In genomic region chr9:3240651-3241268, GRCh38 we compare ENCODE assay signal across 8 cellular contexts.
A peak's percentile ranks its signal among the peaks of the same experiment; 100 is the strongest.
DNase-seq lines count a peak whose midpoint lies in the region; ATAC-seq and TF ChIP-seq lines count a peak whose summit lies in the region.

No MANE protein-coding gene starts in this region.

- no peaks in the 10 kb centered on the region for H3K9me3 ChIP-seq in parathyroid adenoma (ENCODE audit: control insufficient read depth, low read length)
- H3K9me3 ChIP-seq in upper lobe of right lung, result no peaks in the 10 kb centered on the region

- H3K9ac ChIP-seq in parathyroid adenoma, result no peak overlapping the region

- intact Hi-C loops in upper lobe of right lung (cut with DNase I), result no loop called here

- TF ChIP-seq RAD21 in Ishikawa (IDR thresholded peaks at IDR 0.05; ENCODE audit: low read depth), result peak; percentile 85

- peak; percentile 65 for DNase-seq in ELR (ENCODE audit: low read depth)
- DNase-seq in SHP77 (lab: John Stamatoyannopoulos, UW), result peak; percentile 1 to 47
- DNase-seq in activated effector memory CD4-positive, alpha-beta T cell treated with anti-CD3 and anti-CD28 coated beads, Interleukin-2, amount 50 U/mL, for 16 hours, result peak; percentile 85
- peak; percentile 63 for DNase-seq in germinal center (ENCODE audit: low spot score)
- DNase-seq in upper lobe of right lung, result peak; percentile 75

- ATAC-seq in GM21576 (IDR thresholded peaks at IDR 0.05; ENCODE audit: unreplicated experiment) (peak; percentile 92), upper lobe of right lung (peak; percentile 97)

- no peak overlapping the region for H3K27ac ChIP-seq in parathyroid adenoma
- no peak overlapping the region for H3K27ac ChIP-seq in upper lobe of right lung

- no peaks in the 10 kb centered on the region for H3K36me3 ChIP-seq in parathyroid adenoma (ENCODE audit: control insufficient read depth, insufficient read depth, low read length)
- no peaks in the 10 kb centered on the region for H3K36me3 ChIP-seq in upper lobe of right lung

- no peaks in the 10 kb centered on the region for H3K79me2 ChIP-seq in parathyroid adenoma

- H3K4me3 ChIP-seq in parathyroid adenoma (ENCODE audit: low read depth, low read length) (no peak overlapping the region), upper lobe of right lung (no peak overlapping the region)

- TF ChIP-seq EP300 in Ishikawa (IDR thresholded peaks at IDR 0.05; ENCODE audit: borderline replicate concordance), result no peak

- TF ChIP-seq CTCF in parathyroid adenoma (IDR thresholded peaks at IDR 0.05), result peak; percentile 40
- TF ChIP-seq CTCF in upper lobe of right lung (IDR thresholded peaks at IDR 0.05), result peak; percentile 81

- no peak overlapping the region for H3K4me2 ChIP-seq in parathyroid adenoma (ENCODE audit: low read length)

- no peaks in the 10 kb centered on the region for H3K27me3 ChIP-seq in parathyroid adenoma (ENCODE audit: control insufficient read depth, insufficient read depth, low read length)
- no peaks in the 10 kb centered on the region for H3K27me3 ChIP-seq in upper lobe of right lung

- H2AFZ ChIP-seq in parathyroid adenoma, result no peak overlapping the region

- H3K4me1 ChIP-seq in parathyroid adenoma (no peaks in the 10 kb centered on the region), upper lobe of right lung (no peaks in the 10 kb centered on the region)

TF ChIP-seq in Ishikawa, 13 proteins besides CTCF, POLR2A, EP300 and RAD21:
- TF ChIP-seq YY1 (IDR thresholded peaks at IDR 0.05; ENCODE audit: low read depth) (no peak), MAX (IDR thresholded peaks at IDR 0.05) (no peak), CREB1 (IDR thresholded peaks at IDR 0.05; ENCODE audit: low read depth) (no peak), TCF12 (IDR thresholded peaks at IDR 0.05; ENCODE audit: low read depth) (no peak), REST (IDR thresholded peaks at IDR 0.05; ENCODE audit: low read depth) (no peak), TAF1 (IDR thresholded peaks at IDR 0.05; ENCODE audit: low read depth) (no peak), ZBTB7A (IDR thresholded peaks at IDR 0.05; ENCODE audit: low read depth) (no peak), TEAD4 (IDR thresholded peaks at IDR 0.05) (no peak), CEBPB (IDR thresholded peaks at IDR 0.05) (no peak), USF1 (IDR thresholded peaks at IDR 0.05) (no peak), FOXM1 (IDR thresholded peaks at IDR 0.05; ENCODE audit: borderline replicate concordance, low read depth) (no peak), EGR1 (IDR thresholded peaks at IDR 0.05) (no peak), NFIC (IDR thresholded peaks at IDR 0.05) (no peak)

Comparison
In these comparisons a context has a peak if more than half of its experiments do, and no peak if none do; other contexts are left out.
1. DNase-seq: peak in every context shown above with its lines; median percentile 85 in activated effector memory CD4-positive, alpha-beta T cell treated with anti-CD3 and anti-CD28 coated beads, Interleukin-2, amount 50 U/mL, for 16 hours; 75 in upper lobe of right lung; 65 in ELR; 63 in germinal center; 24 in SHP77.